ENCODE assay signal across 8 cellular contexts in the genomic region with DNA sequence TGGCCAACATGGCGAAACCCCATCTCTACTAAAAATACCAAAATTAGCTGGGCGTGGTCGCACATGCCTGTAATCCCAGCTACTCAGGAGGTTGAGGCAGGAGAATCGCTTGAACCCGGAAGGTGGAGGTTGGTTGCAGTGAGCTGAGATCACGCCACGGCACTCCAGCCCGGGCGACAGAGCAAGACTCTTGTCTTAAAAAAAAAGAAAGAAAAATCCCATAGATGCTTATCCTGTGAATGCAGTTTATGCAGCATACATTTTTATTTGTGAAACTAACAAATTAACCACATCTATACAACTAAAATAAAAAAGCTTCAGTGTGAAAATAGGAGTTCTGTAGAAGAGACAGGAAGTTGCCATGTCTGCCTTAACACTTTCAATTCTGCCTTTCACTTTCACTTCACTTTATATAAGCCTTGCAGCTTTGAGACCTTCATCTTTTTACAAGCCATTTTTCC. TPM values are rescaled to one million over a fixed set of nuclear protein-coding genes. Genes with fewer than 3 reads are reported as not detected.
DNase-seq lines count a peak whose midpoint lies in the region; ATAC-seq and TF ChIP-seq lines count a peak whose summit lies in the region.

No MANE protein-coding gene starts in this region.

- H3K4me3 Mint-ChIP-seq in activated CD4-positive, alpha-beta memory T cell treated with anti-CD3 and anti-CD28 coated beads for 36 hours, result peak overlapping the region; percentile 72
- peak overlapping the region; percentile 66 for H3K4me3 Mint-ChIP-seq in stimulated activated effector memory CD8-positive, alpha-beta T cell treated with anti-CD3 and anti-CD28 coated beads, Interleukin-12 subunit alpha, Interleukin-12 subunit beta, amount 100 ng/mL, for 72 hours
- no peak overlapping the region for H3K4me3 Mint-ChIP-seq in progenitor cell of endocrine pancreas (ENCODE audit: low read depth)

- no peaks in the 10 kb centered on the region for H3K9me3 Mint-ChIP-seq in activated CD4-positive, alpha-beta memory T cell treated with anti-CD3 and anti-CD28 coated beads for 36 hours
- H3K9me3 Mint-ChIP-seq in stimulated activated effector memory CD8-positive, alpha-beta T cell treated with anti-CD3 and anti-CD28 coated beads, Interleukin-12 subunit alpha, Interleukin-12 subunit beta, amount 100 ng/mL, for 72 hours, result no peaks in the 10 kb centered on the region
- H3K9me3 Mint-ChIP-seq in progenitor cell of endocrine pancreas (ENCODE audit: low read depth), result no peaks in the 10 kb centered on the region

- CTCF ChIA-PET in activated CD4-positive, alpha-beta memory T cell treated with anti-CD3 and anti-CD28 coated beads for 36 hours (lab: Charles Lee), result interaction anchor here (0.6 to 2.6 kb wide), 11 partner anchors 8 to 432 kb away, joined by 3 to 36 read pairs (median 3); a partner anchor contains a TSS

- H3K4me3 ChIP-seq in fibroblast of mammary gland (ENCODE audit: control insufficient read depth, low read depth, low read length), result no peak overlapping the region

- peaks cover 53% of the 10 kb centered on the region for H3K4me1 Mint-ChIP-seq in activated CD4-positive, alpha-beta memory T cell treated with anti-CD3 and anti-CD28 coated beads for 36 hours (ENCODE audit: low read depth)
- peaks cover 34% of the 10 kb centered on the region for H3K4me1 Mint-ChIP-seq in stimulated activated effector memory CD8-positive, alpha-beta T cell treated with anti-CD3 and anti-CD28 coated beads, Interleukin-12 subunit alpha, Interleukin-12 subunit beta, amount 100 ng/mL, for 72 hours
- peaks cover 13% of the 10 kb centered on the region for H3K4me1 Mint-ChIP-seq in progenitor cell of endocrine pancreas (ENCODE audit: low read depth)

- ATAC-seq in HG02642 (IDR thresholded peaks at IDR 0.05; ENCODE audit: poor library complexity, unreplicated experiment) (peak; percentile 28), HG02588 (IDR thresholded peaks at IDR 0.05; ENCODE audit: unreplicated experiment) (no peak)
- ATAC-seq in stimulated activated effector memory CD8-positive, alpha-beta T cell treated with anti-CD3 and anti-CD28 coated beads, Interleukin-12 subunit alpha, Interleukin-12 subunit beta, amount 100 ng/mL, for 72 hours, result peak; percentile 31

- intact Hi-C loops in activated CD4-positive, alpha-beta memory T cell treated with anti-CD3 and anti-CD28 coated beads for 36 hours (cut with micrococcal nuclease), result loop anchor here (1.0 to 2.0 kb wide), 4 partner anchors 16 to 60 kb away; a partner anchor contains a TSS

- no peaks in the 10 kb centered on the region for H3K27me3 Mint-ChIP-seq in activated CD4-positive, alpha-beta memory T cell treated with anti-CD3 and anti-CD28 coated beads for 36 hours
- no peaks in the 10 kb centered on the region for H3K27me3 Mint-ChIP-seq in progenitor cell of endocrine pancreas

- no peak for TF ChIP-seq CTCF in fibroblast of mammary gland (conservative IDR thresholded peaks at IDR 0.05; ENCODE audit: control insufficient read depth, insufficient read depth, low read depth, low read length)
- no peak for TF ChIP-seq CTCF in progenitor cell of endocrine pancreas (IDR thresholded peaks at IDR 0.05; ENCODE audit: unreplicated experiment)

- DNase-seq in AG08396 (ENCODE audit: low spot score), result peak; percentile 25
- DNase-seq in activated CD4-positive, alpha-beta memory T cell treated with anti-CD3 and anti-CD28 coated beads for 36 hours, result peak; percentile 50
- peak; percentile 40 for DNase-seq in fibroblast of mammary gland (ENCODE audit: low read depth)
- no peak for DNase-seq in stimulated activated effector memory CD8-positive, alpha-beta T cell treated with anti-CD3 and anti-CD28 coated beads, Interleukin-12 subunit alpha, Interleukin-12 subunit beta, amount 100 ng/mL, for 72 hours (ENCODE audit: low spot score in 2 of 2)
- no peak for DNase-seq in DMS79 (lab: John Stamatoyannopoulos, UW)
- DNase-seq in progenitor cell of endocrine pancreas (ENCODE audit: low spot score, unreplicated experiment), result no peak

- POLR2A ChIA-PET in activated CD4-positive, alpha-beta memory T cell treated with anti-CD3 and anti-CD28 coated beads for 36 hours (lab: Charles Lee), result interaction anchor here (0.8 to 1.0 kb wide), 3 partner anchors 47 to 82 kb away, joined by 3 read pairs; no protein-coding TSS in a partner anchor

- H3K36me3 Mint-ChIP-seq in activated CD4-positive, alpha-beta memory T cell treated with anti-CD3 and anti-CD28 coated beads for 36 hours, result peaks cover 3% of the 10 kb centered on the region
- no peaks in the 10 kb centered on the region for H3K36me3 Mint-ChIP-seq in stimulated activated effector memory CD8-positive, alpha-beta T cell treated with anti-CD3 and anti-CD28 coated beads, Interleukin-12 subunit alpha, Interleukin-12 subunit beta, amount 100 ng/mL, for 72 hours
- peaks cover 3% of the 10 kb centered on the region for H3K36me3 Mint-ChIP-seq in progenitor cell of endocrine pancreas (ENCODE audit: insufficient read depth)

- H3K27ac Mint-ChIP-seq in activated CD4-positive, alpha-beta memory T cell treated with anti-CD3 and anti-CD28 coated beads for 36 hours, result peak overlapping the region; percentile 79
- H3K27ac Mint-ChIP-seq in stimulated activated effector memory CD8-positive, alpha-beta T cell treated with anti-CD3 and anti-CD28 coated beads, Interleukin-12 subunit alpha, Interleukin-12 subunit beta, amount 100 ng/mL, for 72 hours, result peak overlapping the region; percentile 8
- H3K27ac Mint-ChIP-seq in progenitor cell of endocrine pancreas, result no peak overlapping the region

RNA-seq across cellular contexts. Expression of a gene that starts 7.1 kb away (rescaled TPM):
- under 1 TPM; 0.12 to 0.14 TPM for total RNA-seq in activated CD4-positive, alpha-beta memory T cell treated with anti-CD3 and anti-CD28 coated beads for 36 hours
- not detected in 2 replicates for total RNA-seq in progenitor cell of endocrine pancreas

RNA-seq across cellular contexts. Expression of a gene that starts 18.5 kb away (rescaled TPM):
- total RNA-seq in activated CD4-positive, alpha-beta memory T cell treated with anti-CD3 and anti-CD28 coated beads for 36 hours, result not detected
- 0.07 and 0.13 TPM in 2 replicates for total RNA-seq in progenitor cell of endocrine pancreas

RNA-seq across cellular contexts. Expression of a gene that starts 45.9 kb away (rescaled TPM):
- total RNA-seq in activated CD4-positive, alpha-beta memory T cell treated with anti-CD3 and anti-CD28 coated beads for 36 hours, result 100 to 1,000 TPM; 100 to 104 TPM
- total RNA-seq in progenitor cell of endocrine pancreas, result 143 and 158 TPM in 2 replicates

Comparison
In these comparisons a context has a peak if more than half of its experiments do, and no peak if none do; other contexts are left out.
1. DNase-seq: peak in AG08396 (single experiment), activated CD4-positive, alpha-beta memory T cell treated with anti-CD3 and anti-CD28 coated beads for 36 hours (single experiment) and fibroblast of mammary gland (single experiment); none in stimulated activated effector memory CD8-positive, alpha-beta T cell treated with anti-CD3 and anti-CD28 coated beads, Interleukin-12 subunit alpha, Interleukin-12 subunit beta, amount 100 ng/mL, for 72 hours (0 of 2), DMS79 (single experiment) and progenitor cell of endocrine pancreas (single experiment).